ENCODE assay signal across 8 cellular contexts in genomic region chr16:81798311-81799137, GRCh38. TPM values are rescaled to one million over a fixed set of nuclear protein-coding genes. Genes with fewer than 3 reads are reported as not detected.
DNase-seq lines count a peak whose midpoint lies in the region; ATAC-seq and TF ChIP-seq lines count a peak whose summit lies in the region.

No MANE protein-coding gene starts in this region.

- H3K36me3 Mint-ChIP-seq in activated CD8-positive, alpha-beta memory T cell treated with anti-CD3 and anti-CD28 coated beads, Interleukin-2, amount 10 ng/mL, durations not matched to agents 7 days and 5 days = peaks cover 33% of the 10 kb centered on the region

- no peak overlapping the region for H3K4me3 ChIP-seq in mesenchymal stem cell (ENCODE audit: insufficient read depth in 1 of 2, low read depth in 1 of 2, low read length in 2 of 2)

- no peak for TF ChIP-seq CTCF in GM10266 (IDR thresholded peaks at IDR 0.05; ENCODE audit: control insufficient read depth, insufficient read depth, low read depth, missing control alignments)

- no peak overlapping the region for H2BK120ac ChIP-seq in mesenchymal stem cell (ENCODE audit: low read depth, low read length)

- no peak overlapping the region for H2BK5ac ChIP-seq in mesenchymal stem cell (ENCODE audit: low read depth, low read length, poor library complexity, severe bottlenecking)

- H3K4me3 Mint-ChIP-seq in activated CD8-positive, alpha-beta memory T cell treated with anti-CD3 and anti-CD28 coated beads, Interleukin-2, amount 10 ng/mL, durations not matched to agents 7 days and 5 days = peak overlapping the region; percentile 66
- H3K4me3 Mint-ChIP-seq in stimulated activated naive CD8-positive, alpha-beta T cell treated with anti-CD3 and anti-CD28 coated beads, Interleukin-15, amount 100 ng/mL, for 72 hours = peak overlapping the region; percentile 43 to 74

- CTCF ChIA-PET in activated CD8-positive, alpha-beta memory T cell treated with anti-CD3 and anti-CD28 coated beads, Interleukin-2, amount 10 ng/mL, durations not matched to agents 7 days and 5 days (lab: Charles Lee) = interaction anchor here (0.7 to 2.3 kb wide), 12 partner anchors 9 to 79 kb away, joined by 3 to 18 read pairs (median 4); no protein-coding TSS in a partner anchor

- peaks cover 51% of the 10 kb centered on the region for H3K4me1 Mint-ChIP-seq in activated CD8-positive, alpha-beta memory T cell treated with anti-CD3 and anti-CD28 coated beads, Interleukin-2, amount 10 ng/mL, durations not matched to agents 7 days and 5 days
- peaks cover 37% of the 10 kb centered on the region for H3K4me1 Mint-ChIP-seq in stimulated activated naive CD8-positive, alpha-beta T cell treated with anti-CD3 and anti-CD28 coated beads, Interleukin-15, amount 100 ng/mL, for 72 hours

- no peaks in the 10 kb centered on the region for H3K4me1 ChIP-seq in mesenchymal stem cell (ENCODE audit: control insufficient read depth, insufficient read depth, low read depth, low read length)

- peak; percentile 64 for DNase-seq in GM10266 (ENCODE audit: extremely low spot score)
- peak; percentile 75 for DNase-seq in activated CD8-positive, alpha-beta memory T cell treated with anti-CD3 and anti-CD28 coated beads, Interleukin-2, amount 10 ng/mL, durations not matched to agents 7 days and 5 days
- DNase-seq in stimulated activated naive CD8-positive, alpha-beta T cell treated with anti-CD3 and anti-CD28 coated beads, Interleukin-15, amount 100 ng/mL, for 72 hours = peak; percentile 36 to 71
- DNase-seq in mesenchymal stem cell = no peak
- no peak for DNase-seq in NCI-H1092 treated with DMSO at 0.1 percent for 48 hours (lab: John Stamatoyannopoulos, UW)
- DNase-seq in globus pallidus (ENCODE audit: low spot score) = no peak

- H3K36me3 ChIP-seq in mesenchymal stem cell (ENCODE audit: control insufficient read depth in 1 of 2, insufficient read depth in 2 of 2, low read depth in 1 of 2, low read length in 2 of 2) = no peaks in the 10 kb centered on the region

- peak overlapping the region; percentile 96 for H3K27ac Mint-ChIP-seq in activated CD8-positive, alpha-beta memory T cell treated with anti-CD3 and anti-CD28 coated beads, Interleukin-2, amount 10 ng/mL, durations not matched to agents 7 days and 5 days
- H3K27ac Mint-ChIP-seq in stimulated activated naive CD8-positive, alpha-beta T cell treated with anti-CD3 and anti-CD28 coated beads, Interleukin-15, amount 100 ng/mL, for 72 hours = peak overlapping the region; percentile 70 to 94

- H3K4ac ChIP-seq in mesenchymal stem cell (ENCODE audit: low read depth in 1 of 2, low read length in 2 of 2) = no peak overlapping the region

- no peak overlapping the region for H3K9ac ChIP-seq in mesenchymal stem cell (ENCODE audit: low read length)

- no peak overlapping the region for H2AFZ ChIP-seq in mesenchymal stem cell (ENCODE audit: low read depth, low read length)

- ATAC-seq in GM19438 (IDR thresholded peaks at IDR 0.05; ENCODE audit: low read depth, unreplicated experiment) = peak; percentile 50
- ATAC-seq in HG03432 (IDR thresholded peaks at IDR 0.05; ENCODE audit: unreplicated experiment) = peak; percentile 65
- ATAC-seq in activated CD8-positive, alpha-beta memory T cell treated with anti-CD3 and anti-CD28 coated beads, Interleukin-2, amount 10 ng/mL, durations not matched to agents 7 days and 5 days = peak; percentile 73
- peak; percentile 85 for ATAC-seq in stimulated activated naive CD8-positive, alpha-beta T cell treated with anti-CD3 and anti-CD28 coated beads, Interleukin-15, amount 100 ng/mL, for 72 hours

- H3K4me2 ChIP-seq in mesenchymal stem cell (ENCODE audit: low read length, poor library complexity, severe bottlenecking) = no peak overlapping the region

- H3K79me1 ChIP-seq in mesenchymal stem cell (replicated peaks; ENCODE audit: low read length, poor library complexity, severe bottlenecking) = no peaks in the 10 kb centered on the region

- no peak overlapping the region for H2BK15ac ChIP-seq in mesenchymal stem cell (ENCODE audit: low read depth, poor library complexity, severe bottlenecking)

- H4K91ac ChIP-seq in mesenchymal stem cell (ENCODE audit: low read length) = no peak overlapping the region

- no peak overlapping the region for H3K18ac ChIP-seq in mesenchymal stem cell (ENCODE audit: low read depth in 1 of 2, low read length in 2 of 2)

- peaks cover 5 to 16% of the 10 kb centered on the region in 2 experiments for H3K27me3 ChIP-seq in mesenchymal stem cell (ENCODE audit: control insufficient read depth in 1 of 2, insufficient read depth in 1 of 2, low read length in 2 of 2)

- 69% methylated on average over 14 of the region's 14 CpGs for WGBS in mesenchymal stem cell

- no peaks in the 10 kb centered on the region for H3K27me3 Mint-ChIP-seq in activated CD8-positive, alpha-beta memory T cell treated with anti-CD3 and anti-CD28 coated beads, Interleukin-2, amount 10 ng/mL, durations not matched to agents 7 days and 5 days
- H3K27me3 Mint-ChIP-seq in stimulated activated naive CD8-positive, alpha-beta T cell treated with anti-CD3 and anti-CD28 coated beads, Interleukin-15, amount 100 ng/mL, for 72 hours = peaks cover 6% of the 10 kb centered on the region

- H3K9me3 ChIP-seq in mesenchymal stem cell (ENCODE audit: control insufficient read depth, low read length) = no peaks in the 10 kb centered on the region

- H3K23ac ChIP-seq in mesenchymal stem cell (ENCODE audit: low read length in 2 of 2) = no peak overlapping the region

- no peak overlapping the region for H2AK5ac ChIP-seq in mesenchymal stem cell (ENCODE audit: low read length, severe bottlenecking)

- H3K14ac ChIP-seq in mesenchymal stem cell (ENCODE audit: low read length in 2 of 2) = peak overlapping the region in 1 of 2 experiments; percentile 53

- H4K8ac ChIP-seq in mesenchymal stem cell (ENCODE audit: low read length) = no peak overlapping the region

- no peaks in the 10 kb centered on the region for H3K9me3 Mint-ChIP-seq in activated CD8-positive, alpha-beta memory T cell treated with anti-CD3 and anti-CD28 coated beads, Interleukin-2, amount 10 ng/mL, durations not matched to agents 7 days and 5 days (ENCODE audit: low read depth)
- H3K9me3 Mint-ChIP-seq in stimulated activated naive CD8-positive, alpha-beta T cell treated with anti-CD3 and anti-CD28 coated beads, Interleukin-15, amount 100 ng/mL, for 72 hours = no peaks in the 10 kb centered on the region

- H2BK12ac ChIP-seq in mesenchymal stem cell (ENCODE audit: low read length in 2 of 2) = no peak overlapping the region

- H3K27ac ChIP-seq in mesenchymal stem cell (ENCODE audit: low read length, poor library complexity, severe bottlenecking) = no peak overlapping the region

RNA-seq across cellular contexts. Expression of gene PLCG2, which starts 19.4 kb away (rescaled TPM):
- 10 to 100 TPM; 62.5 to 80.2 TPM for total RNA-seq in activated CD8-positive, alpha-beta memory T cell treated with anti-CD3 and anti-CD28 coated beads, Interleukin-2, amount 10 ng/mL, durations not matched to agents 7 days and 5 days
- polyA plus RNA-seq in mesenchymal stem cell (2013, experiment 1 of 2) = 0.21 TPM
- 0.41 TPM for polyA plus RNA-seq in mesenchymal stem cell (2013, experiment 2 of 2)

Comparison
In these comparisons a context has a peak if more than half of its experiments do, and no peak if none do; other contexts are left out.
1. DNase-seq: peak in GM10266 (single experiment), activated CD8-positive, alpha-beta memory T cell treated with anti-CD3 and anti-CD28 coated beads, Interleukin-2, amount 10 ng/mL, durations not matched to agents 7 days and 5 days (single experiment) and stimulated activated naive CD8-positive, alpha-beta T cell treated with anti-CD3 and anti-CD28 coated beads, Interleukin-15, amount 100 ng/mL, for 72 hours (2 of 2); none in mesenchymal stem cell (single experiment), NCI-H1092 treated with DMSO at 0.1 percent for 48 hours (single experiment) and globus pallidus (single experiment).
2. Peak in every context shown above with its lines, with median percentiles within 50 percentile points of each other: ATAC-seq.